ENCODE assay signal across 15 cellular contexts in the genomic region with DNA sequence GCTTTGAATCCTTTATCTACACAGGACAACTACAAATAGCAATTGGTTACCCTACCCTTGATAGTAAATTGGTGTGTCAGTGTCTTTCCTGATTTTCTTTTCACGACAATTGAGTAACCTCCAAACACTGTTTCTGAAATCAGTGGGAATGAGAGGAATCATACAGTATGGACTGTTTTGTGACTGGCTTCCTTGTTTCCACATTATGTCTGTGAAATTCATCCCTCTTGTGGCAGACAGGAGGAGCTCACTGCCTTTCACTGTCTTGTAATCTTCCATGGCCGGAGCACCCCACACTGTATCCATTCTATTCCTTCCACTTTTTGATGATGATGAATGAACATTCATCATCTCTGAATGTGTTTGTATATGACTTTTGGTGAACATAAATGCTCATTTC.
A peak's percentile ranks its signal among the peaks of the same experiment; 100 is the strongest.
DNase-seq lines count a peak whose midpoint lies in the region; ATAC-seq and TF ChIP-seq lines count a peak whose summit lies in the region.
"Had no signal": no experiment of that assay in that cellular context is flagged by ENCODE, and none has a peak within 500 bp of the region (broad histone marks: within the 10 kb centered on the region; RNA-seq: fewer than 3 reads in every experiment).

No MANE protein-coding gene starts in this region.

- no peaks in the 10 kb centered on the region for H3K79me2 ChIP-seq in PC-9 (ENCODE audit: low read depth)
- no peaks in the 10 kb centered on the region for H3K79me2 ChIP-seq in fibroblast of lung (ENCODE audit: control insufficient read depth, insufficient read depth, low read length)

- H3K9me3 ChIP-seq in PC-9 (ENCODE audit: insufficient read depth, low read depth) (no peaks in the 10 kb centered on the region), fibroblast of lung (ENCODE audit: control insufficient read depth, insufficient read depth, low read depth, low read length) (no peaks in the 10 kb centered on the region), Peyer's patch (no peaks in the 10 kb centered on the region)
- H3K9me3 ChIP-seq: left ventricle myocardium inferior had no signal

- H3K4me3 ChIP-seq in PC-9 (no peak overlapping the region), fibroblast of lung (replicated peaks in 1 of 4; ENCODE audit: control extremely low read depth in 1 of 4, insufficient read depth in 1 of 4, low read depth in 3 of 4, low read length in 4 of 4) (no peak overlapping the region), Peyer's patch (no peak overlapping the region)
- H3K4me3 ChIP-seq: left ventricle myocardium inferior, smooth muscle cell had no signal

- H2AFZ ChIP-seq in PC-9 (no peak overlapping the region), fibroblast of lung (ENCODE audit: low read length) (no peak overlapping the region)

- H4K20me1 ChIP-seq in PC-9 (ENCODE audit: insufficient read depth) = no peaks in the 10 kb centered on the region
- H4K20me1 ChIP-seq in fibroblast of lung (ENCODE audit: control insufficient read depth, extremely low read depth, insufficient read depth, low read length) = no peaks in the 10 kb centered on the region

- no peaks in the 10 kb centered on the region for H3K9me2 ChIP-seq in PC-9 (ENCODE audit: insufficient read depth)

- H3K36me3 ChIP-seq in PC-9 (ENCODE audit: low read depth) (no peaks in the 10 kb centered on the region), fibroblast of lung (ENCODE audit: control insufficient read depth, insufficient read depth, low read length) (no peaks in the 10 kb centered on the region), Peyer's patch (no peaks in the 10 kb centered on the region)
- H3K36me3 ChIP-seq: left ventricle myocardium inferior had no signal

- H3K27ac ChIP-seq in PC-9 = no peak overlapping the region
- no peak overlapping the region for H3K27ac ChIP-seq in fibroblast of lung (ENCODE audit: insufficient read depth, low read length)
- H3K27ac ChIP-seq in Peyer's patch = no peak overlapping the region
- H3K27ac ChIP-seq: left ventricle myocardium inferior had no signal

- intact Hi-C loops in PC-9 (cut with micrococcal nuclease; ENCODE audit: unreplicated experiment) = no loop called here

- no TSS peak for BruUV-seq in PC-9 (replicated peaks; lab: Mats Ljungman, UMichigan)

- H3K9ac ChIP-seq in fibroblast of lung (ENCODE audit: insufficient read depth, low read length) = no peak overlapping the region

- DNase-seq in NOMO-1 treated with DMSO at 0.1 percent for 48 hours (lab: John Stamatoyannopoulos, UW; ENCODE audit: unreplicated experiment) (peak; percentile 15), NOMO-1 treated with dmso at 0.1 percent for 144 hours (lab: John Stamatoyannopoulos, UW; ENCODE audit: unreplicated experiment) (no peak), PC-9 (no peak), fibroblast of lung (ENCODE audit: low read depth in 2 of 2) (peak in 1 of 2 donors; percentile 43), renal cortical epithelial cell (ENCODE audit: low read depth) (peak; percentile 45), Peyer's patch (no peak)
- DNase-seq: effector memory CD4-positive, alpha-beta T cell; left ventricle myocardium inferior; NCI-H446; stimulated activated naive CD8-positive, alpha-beta T cell treated with anti-CD3 and anti-CD28 coated beads, Interleukin-15, amount 100 ng/mL, for 72 hours; T-helper 9 cell had no signal

- H3K4me2 ChIP-seq in PC-9 = no peak overlapping the region
- no peak overlapping the region for H3K4me2 ChIP-seq in fibroblast of lung (ENCODE audit: extremely low read depth, insufficient read depth, low read length)
- H3K4me2 ChIP-seq: smooth muscle cell had no signal

- ATAC-seq in HG03139 (IDR thresholded peaks at IDR 0.05; ENCODE audit: unreplicated experiment) (no peak), HG03196 (IDR thresholded peaks at IDR 0.05; ENCODE audit: unreplicated experiment) (no peak)
- ATAC-seq: activated T-helper 17 cell treated with anti-CD3 and anti-CD28 coated beads, Interleukin-2, amount 50 U/mL, for 72 hours; stimulated activated naive CD8-positive, alpha-beta T cell treated with anti-CD3 and anti-CD28 coated beads, Interleukin-15, amount 100 ng/mL, for 72 hours had no signal

- POLR2A ChIA-PET in PC-9 (lab: Charles Lee; ENCODE audit: unreplicated experiment) = no interaction called here

- TF ChIP-seq CTCF in PC-9 (conservative IDR thresholded peaks at IDR 0.05) (peak; percentile 36; the same call in 1 of the 2 replicates), fibroblast of lung (conservative IDR thresholded peaks at IDR 0.05 in 1 of 2, IDR thresholded peaks at IDR 0.05 in 1 of 2; ENCODE audit: low read depth in 1 of 2, low read length in 2 of 2) (peak; percentile 30 to 46), Peyer's patch (IDR thresholded peaks at IDR 0.05) (peak in 3 of 6 experiments; percentile 26 to 45 (median 41))

- CTCF ChIA-PET in PC-9 (lab: Charles Lee) = interaction anchor here (0.7 kb wide), 1 partner anchor 9 kb away, joined by 3 read pairs; no protein-coding TSS in a partner anchor

- no peaks in the 10 kb centered on the region for H3F3A ChIP-seq in PC-9 (ENCODE audit: insufficient read depth, low read depth)

- no peak for TF ChIP-seq POLR2A in Peyer's patch (IDR thresholded peaks at IDR 0.05)

- H3K4me1 ChIP-seq in PC-9 (replicated peaks; ENCODE audit: insufficient read depth) = no peaks in the 10 kb centered on the region
- no peaks in the 10 kb centered on the region for H3K4me1 ChIP-seq in fibroblast of lung (ENCODE audit: control insufficient read depth, extremely low read depth, insufficient read depth, low read length)
- H3K4me1 ChIP-seq in Peyer's patch = no peaks in the 10 kb centered on the region
- H3K4me1 ChIP-seq: left ventricle myocardium inferior had no signal

- peaks cover 22% of the 10 kb centered on the region; the same call in 1 of the 2 replicates for H3K27me3 ChIP-seq in PC-9 (ENCODE audit: insufficient read depth, low read depth)
- no peaks in the 10 kb centered on the region for H3K27me3 ChIP-seq in fibroblast of lung (ENCODE audit: control insufficient read depth, insufficient read depth, low read length)
- H3K27me3 ChIP-seq in Peyer's patch = no peaks in the 10 kb centered on the region

Comparison
In these comparisons a context has a peak if more than half of its experiments do, and no peak if none do; other contexts are left out.
1. DNase-seq: peak in NOMO-1 treated with DMSO at 0.1 percent for 48 hours (single experiment) and renal cortical epithelial cell (single experiment); none in NOMO-1 treated with dmso at 0.1 percent for 144 hours (single experiment), PC-9 (0 of 2) and Peyer's patch (0 of 3).